Comparison of ENCODE assay signal across 19 cellular contexts in genomic region chr9:26426732-26427131, GRCh38.
DNase-seq lines count a peak whose midpoint lies in the region; ATAC-seq and TF ChIP-seq lines count a peak whose summit lies in the region.
"Had no signal": no experiment of that assay in that cellular context is flagged by ENCODE, and none has a peak within 500 bp of the region (broad histone marks: within the 10 kb centered on the region; RNA-seq: fewer than 3 reads in every experiment).

No MANE protein-coding gene starts in this region.

- H3K4me1 Mint-ChIP-seq in GM23338 (no peaks in the 10 kb centered on the region), endodermal cell (no peaks in the 10 kb centered on the region), MCF 10A (ENCODE audit: insufficient read depth, unreplicated experiment) (no peaks in the 10 kb centered on the region)
- no peaks in the 10 kb centered on the region for H3K4me1 Mint-ChIP-seq in stimulated activated naive CD8-positive, alpha-beta T cell treated with anti-CD3 and anti-CD28 coated beads, Interleukin-15, amount 100 ng/mL, for 72 hours
- H3K4me1 Mint-ChIP-seq: CD14-positive monocyte had no signal

- ATAC-seq in GM23338 (peak; percentile 60), GM18909 (IDR thresholded peaks at IDR 0.05; ENCODE audit: poor library complexity, unreplicated experiment) (no peak)
- no peak for ATAC-seq in stimulated activated naive CD8-positive, alpha-beta T cell treated with anti-CD3 and anti-CD28 coated beads, Interleukin-15, amount 100 ng/mL, for 72 hours
- ATAC-seq: HepG2 had no signal

- no peaks in the 10 kb centered on the region for H3K36me3 Mint-ChIP-seq in GM23338 (ENCODE audit: low read depth)
- no peaks in the 10 kb centered on the region for H3K36me3 Mint-ChIP-seq in endodermal cell (ENCODE audit: low read depth)
- H3K36me3 Mint-ChIP-seq in MCF 10A (ENCODE audit: insufficient read depth, unreplicated experiment): no peaks in the 10 kb centered on the region
- H3K36me3 Mint-ChIP-seq: CD14-positive monocyte had no signal

- no peaks in the 10 kb centered on the region for H3K79me2 ChIP-seq in GM23338 (replicated peaks; ENCODE audit: insufficient read depth)

- no peak overlapping the region for H3K4me3 ChIP-seq in GM23338
- H3K4me3 ChIP-seq in endodermal cell (ENCODE audit: low read length): no peak overlapping the region
- no peak overlapping the region for H3K4me3 ChIP-seq in neuronal stem cell (ENCODE audit: low read length in 2 of 2)
- H3K4me3 ChIP-seq: PC-9, SJSA1 had no signal

- H4K91ac ChIP-seq in neuronal stem cell (ENCODE audit: low read depth, low read length, poor library complexity): no peak overlapping the region

- no peak overlapping the region for H2BK12ac ChIP-seq in neuronal stem cell (ENCODE audit: low read length)

- H3K9me2 ChIP-seq in GM23338 (ENCODE audit: insufficient read depth): no peaks in the 10 kb centered on the region

- H3K4me2 ChIP-seq in GM23338 (no peak overlapping the region), neuronal stem cell (ENCODE audit: insufficient read depth, low read length, poor library complexity, severe bottlenecking) (no peak overlapping the region)
- H3K4me2 ChIP-seq: PC-9 had no signal

- H3K4me1 ChIP-seq in GM23338 (ENCODE audit: insufficient read depth) (no peaks in the 10 kb centered on the region), endodermal cell (ENCODE audit: control insufficient read depth, insufficient read depth, low read length) (no peaks in the 10 kb centered on the region), neuronal stem cell (ENCODE audit: control insufficient read depth in 2 of 2, insufficient read depth in 1 of 2, low read depth in 1 of 2, low read length in 2 of 2) (no peaks in the 10 kb centered on the region)
- H3K4me1 ChIP-seq: SJSA1 had no signal

- peak overlapping the region; percentile 35 for H3K18ac ChIP-seq in neuronal stem cell (ENCODE audit: low read length)

- H2BK120ac ChIP-seq in neuronal stem cell (ENCODE audit: low read depth, low read length): no peak overlapping the region

- no peak overlapping the region for H3K4me3 Mint-ChIP-seq in GM23338
- H3K4me3 Mint-ChIP-seq in endodermal cell: no peak overlapping the region
- no peak overlapping the region for H3K4me3 Mint-ChIP-seq in stimulated activated naive CD8-positive, alpha-beta T cell treated with anti-CD3 and anti-CD28 coated beads, Interleukin-15, amount 100 ng/mL, for 72 hours
- H3K4me3 Mint-ChIP-seq in MCF 10A (ENCODE audit: unreplicated experiment): no peak overlapping the region
- H3K4me3 Mint-ChIP-seq: CD14-positive monocyte; T-helper 1 cell treated with Interleukin-12 subunit alpha and Interleukin-12 subunit beta and Interleukin-4 antibody, amounts not matched to agents 30 μg/mL and 1 μg/mL, for 36 hours had no signal

- no peaks in the 10 kb centered on the region for H3K79me1 ChIP-seq in neuronal stem cell (ENCODE audit: low read depth, low read length)

- H3K4ac ChIP-seq in neuronal stem cell (ENCODE audit: low read length): no peak overlapping the region

- H3K27me3 Mint-ChIP-seq in GM23338 (ENCODE audit: insufficient read depth, low read depth, poor library complexity) (no peaks in the 10 kb centered on the region), endodermal cell (ENCODE audit: insufficient read depth) (no peaks in the 10 kb centered on the region), MCF 10A (ENCODE audit: insufficient read depth, unreplicated experiment) (peaks cover 10% of the 10 kb centered on the region)
- no peaks in the 10 kb centered on the region for H3K27me3 Mint-ChIP-seq in stimulated activated naive CD8-positive, alpha-beta T cell treated with anti-CD3 and anti-CD28 coated beads, Interleukin-15, amount 100 ng/mL, for 72 hours

- no peak overlapping the region for H3K27ac ChIP-seq in GM23338 (ENCODE audit: low read depth)
- H3K27ac ChIP-seq in endodermal cell (ENCODE audit: low read depth, low read length): no peak overlapping the region
- H3K27ac ChIP-seq in neuronal stem cell (replicated peaks; ENCODE audit: low read length): no peak overlapping the region
- H3K27ac ChIP-seq: PC-9, SJSA1 had no signal

- H3K9me3 Mint-ChIP-seq in GM23338: no peaks in the 10 kb centered on the region
- no peaks in the 10 kb centered on the region for H3K9me3 Mint-ChIP-seq in endodermal cell
- H3K9me3 Mint-ChIP-seq in stimulated activated naive CD8-positive, alpha-beta T cell treated with anti-CD3 and anti-CD28 coated beads, Interleukin-15, amount 100 ng/mL, for 72 hours: peaks cover 7 to 13% of the 10 kb centered on the region in 2 donors
- peaks cover 10% of the 10 kb centered on the region for H3K9me3 Mint-ChIP-seq in MCF 10A (ENCODE audit: unreplicated experiment)

- CTCF ChIA-PET in MCF 10A (lab: Yijun Ruan, JAX): no interaction called here

- DNase-seq in GM23338 (ENCODE audit: low spot score) (peak; percentile 50), NCI-H69 (lab: John Stamatoyannopoulos, UW) (peak; percentile 53), endodermal cell (peak; percentile 76), neuronal stem cell (ENCODE audit: low spot score) (no peak), MCF 10A (ENCODE audit: unreplicated experiment) (no peak)
- no peak for DNase-seq in activated naive CD4-positive, alpha-beta T cell (lab: John Stamatoyannopoulos, UW)
- DNase-seq in stimulated activated naive CD8-positive, alpha-beta T cell treated with anti-CD3 and anti-CD28 coated beads, Interleukin-15, amount 100 ng/mL, for 72 hours: no peak
- DNase-seq: AML-193, GDM1, KBM-7, MV-4-11, NCI-H2029, NCI-H446 treated with DMSO at 0.1 percent for 48 hours, PC-9 had no signal

- H3K36me3 ChIP-seq in GM23338 (ENCODE audit: insufficient read depth) (no peaks in the 10 kb centered on the region), endodermal cell (ENCODE audit: control insufficient read depth, insufficient read depth, low read length) (no peaks in the 10 kb centered on the region), neuronal stem cell (replicated peaks in 1 of 2; ENCODE audit: control insufficient read depth in 2 of 2, insufficient read depth in 2 of 2, low read length in 2 of 2) (no peaks in the 10 kb centered on the region)
- H3K36me3 ChIP-seq: SJSA1 had no signal

- TF ChIP-seq CTCF in GM23338 (conservative IDR thresholded peaks at IDR 0.05; ENCODE audit: low read depth in 2 of 2) (peak in 1 of 2 experiments; percentile 28; a peak in 2 of 4 replicates), endodermal cell (conservative IDR thresholded peaks at IDR 0.05) (no peak), MCF 10A (IDR thresholded peaks at IDR 0.05; ENCODE audit: unreplicated experiment) (no peak)

- no peak overlapping the region for H2BK15ac ChIP-seq in neuronal stem cell (ENCODE audit: low read length)

- H3K23ac ChIP-seq in neuronal stem cell (ENCODE audit: low read depth, low read length, poor library complexity): no peak overlapping the region

- H3K9me3 ChIP-seq in endodermal cell (ENCODE audit: control insufficient read depth, low read length) (no peaks in the 10 kb centered on the region), neuronal stem cell (replicated peaks in 1 of 2; ENCODE audit: control insufficient read depth in 2 of 2, insufficient read depth in 1 of 2, low read depth in 1 of 2, low read length in 2 of 2) (no peaks in the 10 kb centered on the region)
- H3K9me3 ChIP-seq: SJSA1 had no signal

- H3F3A ChIP-seq in GM23338 (replicated peaks; ENCODE audit: low read depth): no peaks in the 10 kb centered on the region

- no peak overlapping the region for H2BK5ac ChIP-seq in neuronal stem cell (ENCODE audit: low read length)

- no peaks in the 10 kb centered on the region for H4K20me1 ChIP-seq in GM23338 (replicated peaks; ENCODE audit: insufficient read depth)

- BruUV-seq in MCF 10A (replicated peaks; lab: Mats Ljungman, UMichigan): no TSS peak

- H4K8ac ChIP-seq in neuronal stem cell (ENCODE audit: low read depth, low read length): peak overlapping the region; percentile 30

- 89 to 100% methylated on average over 1 to 10 of the region's 10 CpGs for WGBS in endodermal cell (ENCODE audit: insufficient coverage in 1 of 2, insufficient read length in 1 of 2), 2 experiments
- no CpG with 5 or more reads among the region's 10 CpGs for WGBS in neuronal stem cell (ENCODE audit: extremely low coverage in 2 of 2, insufficient read length in 2 of 2, insufficient replicate concordance in 1 of 2), 2 donors

- H3K27ac Mint-ChIP-seq in GM23338 (no peak overlapping the region; the same call in 1 of the 2 replicates), endodermal cell (no peak overlapping the region), MCF 10A (ENCODE audit: low read depth, unreplicated experiment) (no peak overlapping the region)
- H3K27ac Mint-ChIP-seq in stimulated activated naive CD8-positive, alpha-beta T cell treated with anti-CD3 and anti-CD28 coated beads, Interleukin-15, amount 100 ng/mL, for 72 hours: no peak overlapping the region
- H3K27ac Mint-ChIP-seq: CD14-positive monocyte; T-helper 1 cell treated with Interleukin-12 subunit alpha and Interleukin-12 subunit beta and Interleukin-4 antibody, amounts not matched to agents 30 μg/mL and 1 μg/mL, for 36 hours had no signal

- H3K14ac ChIP-seq in neuronal stem cell (ENCODE audit: low read length): no peak overlapping the region

- POLR2A ChIA-PET in MCF 10A (lab: Yijun Ruan, JAX): no interaction called here

- H3K27me3 ChIP-seq in GM23338 (ENCODE audit: insufficient read depth) (no peaks in the 10 kb centered on the region), endodermal cell (ENCODE audit: control insufficient read depth, insufficient read depth, low read length, poor library complexity, severe bottlenecking) (no peaks in the 10 kb centered on the region), neuronal stem cell (ENCODE audit: control insufficient read depth in 3 of 3, insufficient read depth in 3 of 3, low read depth in 1 of 3, low read length in 3 of 3) (peaks cover 0 to 3% (median 0%) of the 10 kb centered on the region in 3 experiments)
- H3K27me3 ChIP-seq: SJSA1 had no signal

- H2AFZ ChIP-seq in GM23338 (peak overlapping the region; percentile 95), neuronal stem cell (ENCODE audit: low read length) (peak overlapping the region; percentile 37)
- H2AFZ ChIP-seq: PC-9 had no signal

- H3K9ac ChIP-seq in endodermal cell (ENCODE audit: extremely low read depth, low read length, poor library complexity, severe bottlenecking): no peak overlapping the region
- H3K9ac ChIP-seq in neuronal stem cell (ENCODE audit: low read depth, low read length, poor library complexity): no peak overlapping the region

- H2AK5ac ChIP-seq in neuronal stem cell (ENCODE audit: low read depth, low read length): no peak overlapping the region

- intact Hi-C loops in MCF 10A (cut with micrococcal nuclease): no loop called here

TF ChIP-seq in GM23338, 12 proteins besides CTCF, POLR2A, EP300 and RAD21 (continues in another document):
- TF ChIP-seq NANOG (IDR thresholded peaks at IDR 0.05; ENCODE audit: borderline replicate concordance): no peak

Comparison
In these comparisons a context has a peak if more than half of its experiments do, and no peak if none do; other contexts are left out.
1. DNase-seq: peak in GM23338 (single experiment), NCI-H69 (single experiment) and endodermal cell (single experiment); none in neuronal stem cell (single experiment), activated naive CD4-positive, alpha-beta T cell (0 of 4), stimulated activated naive CD8-positive, alpha-beta T cell treated with anti-CD3 and anti-CD28 coated beads, Interleukin-15, amount 100 ng/mL, for 72 hours (0 of 2) and MCF 10A (single experiment).